ENCODE assay signal across 28 cellular contexts in the genomic region with DNA sequence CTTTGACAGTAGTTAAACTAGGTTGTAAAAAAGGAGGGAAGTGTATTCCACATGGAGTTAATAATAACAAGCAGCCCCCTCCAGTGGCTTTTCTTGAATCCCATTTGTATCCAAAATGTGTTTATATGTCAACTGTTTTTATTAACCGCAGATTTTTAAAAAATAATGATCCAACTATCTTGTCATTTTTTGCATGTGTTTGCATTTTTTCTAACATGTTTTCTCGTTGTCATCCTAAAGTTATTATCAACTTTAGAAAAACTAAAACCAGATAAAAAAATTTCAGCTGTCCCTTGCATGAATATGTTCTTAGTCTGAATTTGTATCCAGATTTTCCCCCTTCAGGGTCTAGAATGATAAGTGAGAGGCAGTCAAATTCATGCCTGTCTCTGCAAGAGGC.
"Had no signal": no experiment of that assay in that cellular context is flagged by ENCODE, and none has a peak within 500 bp of the region (broad histone marks: within the 10 kb centered on the region; RNA-seq: fewer than 3 reads in every experiment).

No MANE protein-coding gene starts in this region.

- H2AFZ ChIP-seq: neural progenitor cell, parathyroid adenoma had no signal

- H3K4me3 ChIP-seq: neural progenitor cell, ovary, psoas muscle, skin epidermis, smooth muscle cell, spleen, suprapubic skin, testis, tibial artery, transverse colon, upper lobe of right lung, uterus had no signal

- H3K36me3 ChIP-seq: neural progenitor cell, ovary, spleen, suprapubic skin, tibial artery, transverse colon, upper lobe of right lung, uterus had no signal

- H3K4me1 ChIP-seq: parathyroid adenoma, psoas muscle, spleen, suprapubic skin, testis, tibial artery, transverse colon, upper lobe of right lung, uterus had no signal

- H3K27me3 ChIP-seq: neural progenitor cell, ovary, spleen, suprapubic skin, testis, tibial artery, transverse colon, upper lobe of right lung, uterus had no signal

- DNase-seq: natural killer cell; occipital lobe; ovary; posterior cingulate gyrus; psoas muscle; right cardiac atrium; spleen; stimulated activated CD4-positive, alpha-beta T cell treated with anti-CD3 and anti-CD28 coated beads, Interleukin-12 subunit alpha, Interleukin-12 subunit beta, amount 100 ng/mL, for 4 hours; stimulated activated CD4-positive, alpha-beta T cell treated with anti-CD3 and anti-CD28 coated beads, Interleukin-1b, Interleukin-23, amount 100 ng/mL, for 48 hours; stimulated activated CD4-positive, alpha-beta T cell treated with anti-CD3 and anti-CD28 coated beads, Interleukin-4, amount 100 ng/mL, for 1 hour; stimulated activated CD4-positive, alpha-beta T cell treated with anti-CD3 and anti-CD28 coated beads, Interleukin-4, amount 100 ng/mL, for 4 hours; stimulated activated CD8-positive, alpha-beta memory T cell treated with anti-CD3 and anti-CD28 coated beads, Interleukin-4, amount 100 ng/mL, for 48 hours; stimulated activated naive CD4-positive, alpha-beta T cell; stimulated activated naive CD8-positive, alpha-beta T cell treated with anti-CD3 and anti-CD28 coated beads, Interleukin-15, amount 100 ng/mL, for 72 hours; stimulated activated naive CD8-positive, alpha-beta T cell treated with anti-CD3 and anti-CD28 coated beads, Interleukin-15, Interleukin-2, amounts not matched to agents 100 U/mL and 50 U/mL, for 24 hours; substantia nigra; testis; tibial artery; transverse colon; upper lobe of right lung; uterus had no signal

- H3K9me3 ChIP-seq: ovary, suprapubic skin, testis, upper lobe of right lung, uterus had no signal

- H3K4me2 ChIP-seq: neural progenitor cell, smooth muscle cell had no signal

- H3K9ac ChIP-seq: neural progenitor cell, parathyroid adenoma had no signal

- H3K27ac ChIP-seq: neural progenitor cell, ovary, parathyroid adenoma, psoas muscle, skin epidermis, spleen, suprapubic skin, testis, tibial artery, transverse colon, upper lobe of right lung, uterus had no signal

- ATAC-seq: natural killer cell; psoas muscle; right cardiac atrium; sciatic nerve; stimulated activated memory B cell treated with anti-CD40 and anti-IgM and Interleukin-4, amounts not matched to agents 10 μg/mL and 1 μg/mL and 100 μg/mL, for 72 hours; stimulated activated naive CD8-positive, alpha-beta T cell treated with anti-CD3 and anti-CD28 coated beads, Interleukin-15, amount 100 ng/mL, for 72 hours; stimulated activated naive CD8-positive, alpha-beta T cell treated with anti-CD3 and anti-CD28 coated beads, Interleukin-15, Interleukin-2, amounts not matched to agents 100 U/mL and 50 U/mL, for 24 hours; upper lobe of right lung had no signal
